ENCODE assay signal across 8 cellular contexts in genomic region chr5:115170924-115171510, GRCh38. TPM values are rescaled to one million over a fixed set of nuclear protein-coding genes. Genes with fewer than 3 reads are reported as not detected.
DNase-seq lines count a peak whose midpoint lies in the region; ATAC-seq and TF ChIP-seq lines count a peak whose summit lies in the region.

No MANE protein-coding gene starts in this region.

- WGBS in testis, 2 donors = 23 to 28% methylated on average over 16 of the region's 16 CpGs

- DNase-seq in activated T-cell treated with anti-CD3 and anti-CD28 coated beads, Interleukin-2, amount 50 U/mL, for 24 hours = no peak
- DNase-seq in activated T-cell treated with anti-CD3 and anti-CD28 coated beads, Interleukin-2, amount 50 U/mL, for 48 hours = no peak
- DNase-seq in WTC11 (ENCODE audit: low spot score) (no peak), testis (no peak), NCI-H2081 treated with DMSO at 0.1 percent for 48 hours (lab: John Stamatoyannopoulos, UW) (no peak), OCI-M1 (lab: John Stamatoyannopoulos, UW) (no peak)

- H3K36me3 Mint-ChIP-seq in activated T-cell treated with anti-CD3 and anti-CD28 coated beads, Interleukin-2, amount 50 U/mL, for 24 hours (ENCODE audit: low read depth) = no peaks in the 10 kb centered on the region
- H3K36me3 Mint-ChIP-seq in WTC11 = peaks cover 29% of the 10 kb centered on the region

- H3K27ac Mint-ChIP-seq in activated T-cell treated with anti-CD3 and anti-CD28 coated beads, Interleukin-2, amount 50 U/mL, for 24 hours = no peak overlapping the region
- no peak overlapping the region for H3K27ac Mint-ChIP-seq in WTC11

- TF ChIP-seq POLR2A in testis (IDR thresholded peaks at IDR 0.05) = no peak

- peaks cover 11% of the 10 kb centered on the region for H3K9me3 Mint-ChIP-seq in activated T-cell treated with anti-CD3 and anti-CD28 coated beads, Interleukin-2, amount 50 U/mL, for 24 hours
- H3K9me3 Mint-ChIP-seq in WTC11 = peaks cover 25% of the 10 kb centered on the region

- CTCF ChIA-PET in WTC11 (lab: Charles Lee) = interaction anchor here (1.0 to 1.4 kb wide), 2 partner anchors 8 to 73 kb away, joined by 3 read pairs; no protein-coding TSS in a partner anchor

- H3K4me1 ChIP-seq in testis = no peaks in the 10 kb centered on the region

- H3K27ac ChIP-seq in layer of hippocampus (ENCODE audit: low read depth, low read length) (peak overlapping the region; percentile 65), testis (no peak overlapping the region)

- POLR2A ChIA-PET in WTC11 (lab: Charles Lee) = interaction anchor here (3.2 kb wide), 1 partner anchor 9 kb away, joined by 27 read pairs; no protein-coding TSS in a partner anchor

- H3K36me3 ChIP-seq in testis (ENCODE audit: low read depth, missing control alignments) = no peaks in the 10 kb centered on the region

- H3K4me3 ChIP-seq in testis = peak overlapping the region; percentile 65 to 71

- H3K9me3 ChIP-seq in testis = no peaks in the 10 kb centered on the region

- intact Hi-C loops in testis (cut with DNase I; ENCODE audit: low total_unique reads) = no loop called here

- H3K27me3 Mint-ChIP-seq in activated T-cell treated with anti-CD3 and anti-CD28 coated beads, Interleukin-2, amount 50 U/mL, for 24 hours = peaks cover 87% of the 10 kb centered on the region
- H3K27me3 Mint-ChIP-seq in WTC11 (ENCODE audit: low read depth) = peaks cover 55% of the 10 kb centered on the region

- no peak for ATAC-seq in WTC11
- no peak for ATAC-seq in GM18867 (IDR thresholded peaks at IDR 0.05; ENCODE audit: unreplicated experiment)

- TF ChIP-seq CTCF in WTC11 (IDR thresholded peaks at IDR 0.05) (no peak), testis (IDR thresholded peaks at IDR 0.05) (no peak)

- H3K4me3 Mint-ChIP-seq in activated T-cell treated with anti-CD3 and anti-CD28 coated beads, Interleukin-2, amount 50 U/mL, for 24 hours = peak overlapping the region; percentile 80
- peak overlapping the region; percentile 85 for H3K4me3 Mint-ChIP-seq in WTC11

- H3K27me3 ChIP-seq in layer of hippocampus (ENCODE audit: control insufficient read depth, insufficient read depth, low read length) = no peaks in the 10 kb centered on the region
- H3K27me3 ChIP-seq in testis = no peaks in the 10 kb centered on the region

- peaks cover 10% of the 10 kb centered on the region for H3K4me1 Mint-ChIP-seq in activated T-cell treated with anti-CD3 and anti-CD28 coated beads, Interleukin-2, amount 50 U/mL, for 24 hours (ENCODE audit: low read depth)
- peaks cover 14% of the 10 kb centered on the region for H3K4me1 Mint-ChIP-seq in WTC11

TF ChIP-seq in WTC11, 78 proteins besides CTCF, POLR2A, EP300 and RAD21:
- TF ChIP-seq ZNF532 (CRISPR knock-in tag; IDR thresholded peaks at IDR 0.05; ENCODE audit: borderline replicate concordance) (no peak), ESRRA (CRISPR knock-in tag; IDR thresholded peaks at IDR 0.05; ENCODE audit: borderline replicate concordance) (0 out of 2 replicates have a peak, but pooled peaks have one; percentile 1), SOX15 (CRISPR knock-in tag; IDR thresholded peaks at IDR 0.05) (no peak)
- TF ChIP-seq, protein P1, sequence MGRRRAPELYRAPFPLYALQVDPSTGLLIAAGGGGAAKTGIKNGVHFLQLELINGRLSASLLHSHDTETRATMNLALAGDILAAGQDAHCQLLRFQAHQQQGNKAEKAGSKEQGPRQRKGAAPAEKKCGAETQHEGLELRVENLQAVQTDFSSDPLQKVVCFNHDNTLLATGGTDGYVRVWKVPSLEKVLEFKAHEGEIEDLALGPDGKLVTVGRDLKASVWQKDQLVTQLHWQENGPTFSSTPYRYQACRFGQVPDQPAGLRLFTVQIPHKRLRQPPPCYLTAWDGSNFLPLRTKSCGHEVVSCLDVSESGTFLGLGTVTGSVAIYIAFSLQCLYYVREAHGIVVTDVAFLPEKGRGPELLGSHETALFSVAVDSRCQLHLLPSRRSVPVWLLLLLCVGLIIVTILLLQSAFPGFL (CRISPR knock-in tag; IDR thresholded peaks at IDR 0.05; ENCODE audit: borderline replicate concordance) = no peak

RNA-seq across cellular contexts. Expression of gene TRIM36, which starts 1.3 kb away (rescaled TPM):
- total RNA-seq in WTC11 (2021) = 17.4 to 24.1 TPM (median 20.0 TPM) in 3 replicates
- 100 to 1,000 TPM; 106 to 289 TPM for total RNA-seq in testis
- 384 TPM for polyA plus RNA-seq in testis (ENCODE audit: insufficient read depth, low read depth, low replicate concordance)
